12 cellular contexts compared by ENCODE assay signal in the genomic region with DNA sequence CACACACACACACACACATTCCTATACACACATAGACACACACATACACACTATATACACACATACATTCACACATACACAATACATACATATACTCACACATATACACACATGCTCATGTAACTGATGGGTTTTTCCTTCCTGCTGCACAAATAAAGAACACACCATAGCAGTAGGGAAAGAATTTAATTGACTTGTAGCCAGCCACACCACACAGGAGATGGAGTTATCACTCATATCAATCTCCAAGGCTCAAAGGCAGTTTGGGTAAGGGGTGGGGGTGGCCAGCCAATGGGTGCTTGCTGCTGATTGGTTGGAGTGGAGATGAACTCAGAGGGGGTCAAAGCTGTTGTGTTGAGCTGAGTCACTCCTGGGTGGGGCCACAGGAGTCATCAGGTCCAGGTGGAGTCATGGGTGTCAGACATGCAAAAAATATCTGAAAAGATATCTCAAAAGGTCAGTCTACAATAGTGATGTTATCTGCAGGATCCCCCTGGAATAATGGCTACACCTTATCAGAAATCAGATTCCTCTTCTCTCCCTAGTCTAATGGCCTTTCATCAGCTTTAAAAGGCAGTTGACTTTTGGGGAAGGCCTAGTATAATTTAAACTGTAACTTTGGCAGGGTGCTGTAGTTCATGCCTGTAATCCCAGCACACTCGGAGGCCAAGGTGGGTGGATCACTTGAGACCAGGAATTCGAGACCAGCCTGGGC. TPM values are rescaled to one million over a fixed set of nuclear protein-coding genes. Genes with fewer than 3 reads are reported as not detected.
DNase-seq lines count a peak whose midpoint lies in the region; ATAC-seq and TF ChIP-seq lines count a peak whose summit lies in the region.
"Had no signal": no experiment of that assay in that cellular context is flagged by ENCODE, and none has a peak within 500 bp of the region (broad histone marks: within the 10 kb centered on the region; RNA-seq: fewer than 3 reads in every experiment).

No MANE protein-coding gene starts in this region.

- no peaks in the 10 kb centered on the region for H3K36me3 ChIP-seq in HUES6 (ENCODE audit: control insufficient read depth, insufficient read depth, low read length)
- H3K36me3 ChIP-seq in mucosa of descending colon (ENCODE audit: low read depth), result no peaks in the 10 kb centered on the region

- no peak overlapping the region for H3K27ac Mint-ChIP-seq in Calu3 (ENCODE audit: unreplicated experiment)
- no peak overlapping the region for H3K27ac Mint-ChIP-seq in activated CD4-positive, alpha-beta memory T cell treated with anti-CD3 and anti-CD28 coated beads for 36 hours

- DNase-seq in Calu3 (peak; percentile 49), mucosa of descending colon (no peak), inferior parietal cortex (ENCODE audit: extremely low spot score) (no peak)
- DNase-seq in activated CD4-positive, alpha-beta memory T cell treated with anti-CD3 and anti-CD28 coated beads for 36 hours, result peak; percentile 65
- DNase-seq: GDM1, NCI-H2081 treated with DMSO at 0.1 percent for 48 hours, T-helper 1 cell had no signal

- peak; percentile 78 for ATAC-seq in mucosa of descending colon
- no peak for ATAC-seq in HG03280 (IDR thresholded peaks at IDR 0.05; ENCODE audit: unreplicated experiment)
- no peak for ATAC-seq in HG02678 (IDR thresholded peaks at IDR 0.05; ENCODE audit: unreplicated experiment)
- no peak for ATAC-seq in GM21737 (IDR thresholded peaks at IDR 0.05; ENCODE audit: unreplicated experiment)

- no peaks in the 10 kb centered on the region for H3K27me3 ChIP-seq in HUES6 (ENCODE audit: control insufficient read depth, insufficient read depth, low read length)

- no peaks in the 10 kb centered on the region for H3K27me3 Mint-ChIP-seq in Calu3 (ENCODE audit: unreplicated experiment)
- H3K27me3 Mint-ChIP-seq in activated CD4-positive, alpha-beta memory T cell treated with anti-CD3 and anti-CD28 coated beads for 36 hours, result peaks cover 2% of the 10 kb centered on the region

- no TSS peak for BruUV-seq in Calu3 (replicated peaks; lab: Mats Ljungman, UMichigan)

- H3K9me3 ChIP-seq in HUES6 (ENCODE audit: control insufficient read depth, insufficient read depth, low read depth, low read length) (no peaks in the 10 kb centered on the region; the same call in 1 of the 2 replicates), mucosa of descending colon (no peaks in the 10 kb centered on the region)

- POLR2A ChIA-PET in activated CD4-positive, alpha-beta memory T cell treated with anti-CD3 and anti-CD28 coated beads for 36 hours (lab: Charles Lee), result no interaction called here

- peaks cover 19% of the 10 kb centered on the region for H3K4me1 Mint-ChIP-seq in Calu3 (ENCODE audit: low read depth, unreplicated experiment)
- H3K4me1 Mint-ChIP-seq in activated CD4-positive, alpha-beta memory T cell treated with anti-CD3 and anti-CD28 coated beads for 36 hours (ENCODE audit: low read depth), result peaks cover 4% of the 10 kb centered on the region

- peaks cover 6% of the 10 kb centered on the region for H3K36me3 Mint-ChIP-seq in Calu3 (ENCODE audit: insufficient read depth, unreplicated experiment)
- H3K36me3 Mint-ChIP-seq in activated CD4-positive, alpha-beta memory T cell treated with anti-CD3 and anti-CD28 coated beads for 36 hours, result no peaks in the 10 kb centered on the region

- CTCF ChIA-PET in Calu3 (lab: Charles Lee), result no interaction called here
- CTCF ChIA-PET in activated CD4-positive, alpha-beta memory T cell treated with anti-CD3 and anti-CD28 coated beads for 36 hours (lab: Charles Lee), result interaction anchor here (1.0 to 1.2 kb wide), 2 partner anchors 103 to 260 kb away, joined by 3 to 4 read pairs; no protein-coding TSS in a partner anchor

- no peaks in the 10 kb centered on the region for H3K9me3 Mint-ChIP-seq in Calu3 (ENCODE audit: low read depth, unreplicated experiment)
- no peaks in the 10 kb centered on the region for H3K9me3 Mint-ChIP-seq in activated CD4-positive, alpha-beta memory T cell treated with anti-CD3 and anti-CD28 coated beads for 36 hours

- H3K9ac ChIP-seq in HUES6 (ENCODE audit: low read length), result no peak overlapping the region

- peaks cover 67% of the 10 kb centered on the region for H3K4me1 ChIP-seq in HUES6 (ENCODE audit: control insufficient read depth, insufficient read depth, low read length)
- peaks cover 4% of the 10 kb centered on the region for H3K4me1 ChIP-seq in mucosa of descending colon (ENCODE audit: low read depth)

- TF ChIP-seq CTCF in Calu3 (IDR thresholded peaks at IDR 0.05; ENCODE audit: unreplicated experiment) (no peak), mucosa of descending colon (IDR thresholded peaks at IDR 0.05) (no peak)

- peak overlapping the region; percentile 14; the same call in 1 of the 2 replicates for H3K4me3 ChIP-seq in HUES6 (ENCODE audit: low read depth, low read length)
- H3K4me3 ChIP-seq in mucosa of descending colon, result no peak overlapping the region
- H3K4me3 ChIP-seq: smooth muscle cell had no signal

- intact Hi-C loops in Calu3 (cut with micrococcal nuclease; ENCODE audit: unreplicated experiment) (no loop called here), mucosa of descending colon (cut with DNase I, micrococcal nuclease) (no loop called here)
- intact Hi-C loops in activated CD4-positive, alpha-beta memory T cell treated with anti-CD3 and anti-CD28 coated beads for 36 hours (cut with micrococcal nuclease), result no loop called here

- no peak overlapping the region for H3K4me3 Mint-ChIP-seq in Calu3 (ENCODE audit: low read depth, unreplicated experiment)
- H3K4me3 Mint-ChIP-seq in activated CD4-positive, alpha-beta memory T cell treated with anti-CD3 and anti-CD28 coated beads for 36 hours, result no peak overlapping the region

- H3K27ac ChIP-seq in HUES6 (ENCODE audit: low read depth, low read length), result no peak overlapping the region; the same call in 1 of the 2 replicates

RNA-seq across cellular contexts. Expression of gene WSB1, which starts 46.1 kb away (rescaled TPM):
- total RNA-seq in Calu3 (2022), result 60.7 and 79.7 TPM in 2 replicates
- total RNA-seq in activated CD4-positive, alpha-beta memory T cell treated with anti-CD3 and anti-CD28 coated beads for 36 hours, result 100 to 1,000 TPM; 135 to 147 TPM
- 100 to 1,000 TPM; 115 to 149 (median 137) TPM for total RNA-seq in mucosa of descending colon

Comparison
In these comparisons a context has a peak if more than half of its experiments do, and no peak if none do; other contexts are left out.
1. DNase-seq: peak in Calu3 (single experiment) and activated CD4-positive, alpha-beta memory T cell treated with anti-CD3 and anti-CD28 coated beads for 36 hours (single experiment); none in mucosa of descending colon (0 of 3) and inferior parietal cortex (single experiment).